ENCODE assay signal across 24 cellular contexts in genomic region chr4:159075531-159075932, GRCh38. TPM values are rescaled to one million over a fixed set of nuclear protein-coding genes. Genes with fewer than 3 reads are reported as not detected.
A peak's percentile ranks its signal among the peaks of the same experiment; 100 is the strongest.
DNase-seq lines count a peak whose midpoint lies in the region; ATAC-seq and TF ChIP-seq lines count a peak whose summit lies in the region.
"Had no signal": no experiment of that assay in that cellular context is flagged by ENCODE, and none has a peak within 500 bp of the region (broad histone marks: within the 10 kb centered on the region; RNA-seq: fewer than 3 reads in every experiment).

No MANE protein-coding gene starts in this region.

- H3K4me3 ChIP-seq in heart right ventricle (no peak overlapping the region), MG63 (no peak overlapping the region), coronary artery (no peak overlapping the region)
- H3K4me3 ChIP-seq: adrenal gland, left lung, neural progenitor cell, psoas muscle, suprapubic skin, uterus had no signal

- no peaks in the 10 kb centered on the region for H3K36me3 ChIP-seq in heart right ventricle
- H3K36me3 ChIP-seq in MG63, result no peaks in the 10 kb centered on the region
- H3K36me3 ChIP-seq: adrenal gland, left lung, neural progenitor cell, suprapubic skin, uterus, WERI-Rb-1 had no signal

- H3K27me3 ChIP-seq in heart right ventricle (no peaks in the 10 kb centered on the region), MG63 (no peaks in the 10 kb centered on the region)
- H3K27me3 ChIP-seq: adrenal gland, left lung, neural progenitor cell, suprapubic skin, uterus had no signal

- no peaks in the 10 kb centered on the region for H3K9me3 ChIP-seq in heart right ventricle
- no peaks in the 10 kb centered on the region for H3K9me3 ChIP-seq in MG63
- H3K9me3 ChIP-seq: adrenal gland, left lung, psoas muscle, suprapubic skin, uterus had no signal

- no peak for TF ChIP-seq CTCF in heart right ventricle (IDR thresholded peaks at IDR 0.05)
- no peak for TF ChIP-seq CTCF in coronary artery (IDR thresholded peaks at IDR 0.05)
- TF ChIP-seq CTCF in GM13977 (IDR thresholded peaks at IDR 0.05; ENCODE audit: extremely low read depth, insufficient read depth, missing control alignments), result no peak

- H3K4me1 ChIP-seq in heart right ventricle, result peaks cover 0 to 17% (median 0%) of the 10 kb centered on the region in 9 donors
- H3K4me1 ChIP-seq: adrenal gland, left lung, neural progenitor cell, psoas muscle, uterus had no signal

- no peak for DNase-seq in left cardiac atrium
- no peak for DNase-seq in heart right ventricle
- peak; percentile 15 for DNase-seq in MG63
- peak; percentile 55 for DNase-seq in fibroblast of gingiva (ENCODE audit: low read depth)
- no peak for DNase-seq in NCI-H187 (lab: John Stamatoyannopoulos, UW)
- no peak for DNase-seq in coronary artery (ENCODE audit: low spot score)
- no peak for DNase-seq in GM13977 (ENCODE audit: low spot score)
- DNase-seq: activated CD4-positive, alpha-beta memory T cell treated with anti-CD3 and anti-CD28 coated beads, Interleukin-2, amount 10 ng/mL, durations not matched to agents 7 days and 5 days; adrenal gland; AML-193; caudate nucleus; DMS79 treated with DMSO at 0.1 percent for 48 hours; GOT3; left lung; NCI-H146; NCI-H748 treated with DMSO at 0.1 percent for 48 hours; psoas muscle; stimulated activated CD8-positive, alpha-beta memory T cell treated with anti-CD3 and anti-CD28 coated beads, Interleukin-4, amount 100 ng/mL, for 48 hours; T-helper 17 cell; uterus; WERI-Rb-1 had no signal

- in situ Hi-C loops in GM13977 (cut with MboI; ENCODE audit: low pct_unique_long_range_greater_than_20kb, low sequenced_read_pairs, unreplicated experiment), result no loop called here

- no peak overlapping the region for H3K27ac ChIP-seq in heart right ventricle
- no peak overlapping the region for H3K27ac ChIP-seq in coronary artery
- H3K27ac ChIP-seq: adrenal gland, left lung, neural progenitor cell, psoas muscle, suprapubic skin, uterus, WERI-Rb-1 had no signal

- WGBS in heart right ventricle, 2 donors, result 25 to 38% methylated on average over 3 of the region's 3 CpGs

- intact Hi-C loops in left cardiac atrium (cut with DNase I), result no loop called here
- intact Hi-C loops in heart right ventricle (cut with DNase I), result no loop called here

- ATAC-seq in left cardiac atrium (peak; percentile 15 to 43), heart right ventricle (no peak), GM18867 (IDR thresholded peaks at IDR 0.05; ENCODE audit: unreplicated experiment) (no peak)
- ATAC-seq: left lung, T-helper 17 cell had no signal

RNA-seq across cellular contexts. Expression of gene RAPGEF2, which starts 27.3 kb away (rescaled TPM):
- total RNA-seq in left cardiac atrium (10 to 100 TPM; 28.0 to 38.0 TPM), heart right ventricle (10 to 100 TPM; 36.1 to 68.8 (median 54.6) TPM)
- 10 to 100 TPM in 1 of 2 donors, 1 to 10 TPM in 1; 9.2 to 13.5 TPM for polyA plus RNA-seq in heart right ventricle
- total RNA-seq in MG63 (2014; rRNA removed; shearing (Covaris generic); ENCODE audit: low replicate concordance), result 13.8 and 14.5 TPM in 2 replicates

Comparison
In these comparisons a context has a peak if more than half of its experiments do, and no peak if none do; other contexts are left out.
1. ATAC-seq: peak in left cardiac atrium (2 of 2); none in heart right ventricle (0 of 8) and GM18867 (single experiment).
2. DNase-seq: peak in MG63 (single experiment) and fibroblast of gingiva (single experiment); none in left cardiac atrium (single experiment), heart right ventricle (0 of 2), NCI-H187 (0 of 2), coronary artery (single experiment) and GM13977 (single experiment).